ENCODE assay signal across 13 cellular contexts in genomic region chr18:41761329-41762028, GRCh38.
DNase-seq lines count a peak whose midpoint lies in the region; ATAC-seq and TF ChIP-seq lines count a peak whose summit lies in the region.
"Had no signal": no experiment of that assay in that cellular context is flagged by ENCODE, and none has a peak within 500 bp of the region (broad histone marks: within the 10 kb centered on the region; RNA-seq: fewer than 3 reads in every experiment).

No MANE protein-coding gene starts in this region.

- no peak overlapping the region for H3K4me3 ChIP-seq in fibroblast of villous mesenchyme (ENCODE audit: low read depth, low read length)
- no peak overlapping the region for H3K4me3 ChIP-seq in neural progenitor cell
- H3K4me3 ChIP-seq: esophagus muscularis mucosa had no signal

- H3K4me1 Mint-ChIP-seq in neural progenitor cell: no peaks in the 10 kb centered on the region
- H3K4me1 Mint-ChIP-seq: stimulated activated naive CD8-positive, alpha-beta T cell treated with anti-CD3 and anti-CD28 coated beads, Interleukin-15, amount 100 ng/mL, for 72 hours had no signal

- no peak for ATAC-seq in GM21717 (IDR thresholded peaks at IDR 0.05; ENCODE audit: unreplicated experiment)
- no peak for ATAC-seq in GM19023 (IDR thresholded peaks at IDR 0.05; ENCODE audit: unreplicated experiment)
- ATAC-seq: stimulated activated naive CD8-positive, alpha-beta T cell treated with anti-CD3 and anti-CD28 coated beads, Interleukin-15, amount 100 ng/mL, for 72 hours had no signal

- no peaks in the 10 kb centered on the region for H4K20me1 ChIP-seq in neural progenitor cell (ENCODE audit: low read depth)

- no peaks in the 10 kb centered on the region for H3F3A ChIP-seq in neural progenitor cell (ENCODE audit: low read depth)

- no peaks in the 10 kb centered on the region for H3K36me3 Mint-ChIP-seq in neural progenitor cell

- no peaks in the 10 kb centered on the region for H3K9me3 Mint-ChIP-seq in neural progenitor cell

- H3K36me3 ChIP-seq in neural progenitor cell: no peaks in the 10 kb centered on the region
- H3K36me3 ChIP-seq: esophagus muscularis mucosa had no signal

- no peaks in the 10 kb centered on the region for H3K27me3 Mint-ChIP-seq in neural progenitor cell (ENCODE audit: insufficient read depth, low read depth)

- H3K4me1 ChIP-seq in neural progenitor cell: peaks cover 2% of the 10 kb centered on the region
- H3K4me1 ChIP-seq: esophagus muscularis mucosa had no signal

- no peaks in the 10 kb centered on the region for H3K27me3 ChIP-seq in neural progenitor cell
- H3K27me3 ChIP-seq: esophagus muscularis mucosa had no signal

- no peak overlapping the region for H3K4me3 Mint-ChIP-seq in neural progenitor cell
- H3K4me3 Mint-ChIP-seq: stimulated activated naive CD8-positive, alpha-beta T cell treated with anti-CD3 and anti-CD28 coated beads, Interleukin-15, amount 100 ng/mL, for 72 hours had no signal

- no peak overlapping the region for H3K9ac ChIP-seq in neural progenitor cell

- no peak overlapping the region for H3K4me2 ChIP-seq in neural progenitor cell

- TF ChIP-seq CTCF in fibroblast of villous mesenchyme (IDR thresholded peaks at IDR 0.05; ENCODE audit: insufficient read depth, low read depth, low read length) (no peak), neural progenitor cell (IDR thresholded peaks at IDR 0.05) (no peak)

- no peak overlapping the region for H3K27ac ChIP-seq in neural progenitor cell
- H3K27ac ChIP-seq: esophagus muscularis mucosa had no signal

- DNase-seq in SKM-1 treated with dmso at 0.1 percent for 144 hours (lab: John Stamatoyannopoulos, UW; ENCODE audit: unreplicated experiment): peak; percentile 9
- DNase-seq in SKM-1 (lab: John Stamatoyannopoulos, UW; ENCODE audit: unreplicated experiment): no peak
- DNase-seq in T1000 (lab: John Stamatoyannopoulos, UW): peak; percentile 14
- peak; percentile 84 for DNase-seq in fibroblast of villous mesenchyme (ENCODE audit: low read depth)
- no peak for DNase-seq in neural progenitor cell (ENCODE audit: low spot score)
- DNase-seq in NCI-H526 (lab: John Stamatoyannopoulos, UW): no peak
- DNase-seq: aorta; NCI-H1694 treated with DMSO at 0.1 percent for 48 hours; stimulated activated CD4-positive, alpha-beta T cell treated with anti-CD3 and anti-CD28 coated beads, Interleukin-4, amount 100 ng/mL, for 24 hours; stimulated activated naive CD8-positive, alpha-beta T cell treated with anti-CD3 and anti-CD28 coated beads, Interleukin-15, amount 100 ng/mL, for 72 hours had no signal

- H3K9me3 ChIP-seq in neural progenitor cell (ENCODE audit: low read depth): no peaks in the 10 kb centered on the region
- H3K9me3 ChIP-seq: esophagus muscularis mucosa had no signal

- H3K79me2 ChIP-seq in neural progenitor cell (ENCODE audit: low read depth): no peaks in the 10 kb centered on the region

- H2AFZ ChIP-seq in neural progenitor cell (replicated peaks): no peak overlapping the region

- H3K27ac Mint-ChIP-seq in neural progenitor cell: no peak overlapping the region
- H3K27ac Mint-ChIP-seq: stimulated activated naive CD8-positive, alpha-beta T cell treated with anti-CD3 and anti-CD28 coated beads, Interleukin-15, amount 100 ng/mL, for 72 hours had no signal

Comparison
In these comparisons a context has a peak if more than half of its experiments do, and no peak if none do; other contexts are left out.
1. DNase-seq: peak in SKM-1 treated with dmso at 0.1 percent for 144 hours (single experiment), T1000 (single experiment) and fibroblast of villous mesenchyme (single experiment); none in SKM-1 (single experiment), neural progenitor cell (single experiment) and NCI-H526 (0 of 2).